ENCODE assay signal across 8 cellular contexts in genomic region chr10:71769279-71769823, GRCh38. TPM values are rescaled to one million over a fixed set of nuclear protein-coding genes. Genes with fewer than 3 reads are reported as not detected.
DNase-seq lines count a peak whose midpoint lies in the region; ATAC-seq, FAIRE-seq and TF ChIP-seq lines count a peak whose summit lies in the region.

No MANE protein-coding gene starts in this region.

- no peak for TF ChIP-seq EP300 in K562 (IDR thresholded peaks at IDR 0.05; ENCODE audit: low read length)

- intact Hi-C loops in K562 (cut with micrococcal nuclease): no loop called here

- H3K27me3 ChIP-seq in K562 (ENCODE audit: control insufficient read depth in 2 of 2, insufficient read depth in 2 of 2, low read length in 2 of 2) (no peaks in the 10 kb centered on the region), neutrophil (no peaks in the 10 kb centered on the region)

- WGBS in K562 (ENCODE audit: insufficient coverage, low coverage, missing lambda C conversion rate): 44% methylated on average over 5 of the region's 5 CpGs

- CTCF ChIA-PET in K562 (lab: Yijun Ruan, JAX; ENCODE audit: low intra/inter-chr PET ratio): no interaction called here

- peak overlapping the region; percentile 19; the same call in 1 of the 2 replicates for H3K4me2 ChIP-seq in K562 (ENCODE audit: insufficient read depth, low read length)

- no peaks in the 10 kb centered on the region for H3K9me1 ChIP-seq in K562 (ENCODE audit: control insufficient read depth, insufficient read depth, low read length)

- H3K27ac ChIP-seq in K562 (ENCODE audit: extremely low read depth, low read depth, low read length) (peak overlapping the region; percentile 35; the same call in 1 of the 3 replicates), neutrophil (peak overlapping the region; percentile 99)

- no peaks in the 10 kb centered on the region for H3K9me3 ChIP-seq in K562 (replicated peaks; ENCODE audit: control insufficient read depth, insufficient read depth, low read depth, low read length)
- no peaks in the 10 kb centered on the region for H3K9me3 ChIP-seq in neutrophil

- no peak overlapping the region for H3K9ac ChIP-seq in K562 (ENCODE audit: insufficient read depth in 1 of 2, low read depth in 2 of 2, low read length in 2 of 2)

- no peak for TF ChIP-seq CTCF in K562 (IDR thresholded peaks at IDR 0.05 in 2 of 3, conservative IDR thresholded peaks at IDR 0.05 in 1 of 3; ENCODE audit: insufficient read depth in 2 of 3, low read depth in 1 of 3, low read length in 3 of 3)
- no peak for TF ChIP-seq CTCF in neutrophil (IDR thresholded peaks at IDR 0.05)

- ATAC-seq in activated CD4-positive, CD25-positive, alpha-beta regulatory T cell treated with anti-CD3 and anti-CD28 coated beads, Interleukin-2, amount 50 U/mL, for 24 hours: peak; percentile 29 to 37
- peak; percentile 14 for ATAC-seq in HG03442 (IDR thresholded peaks at IDR 0.05; ENCODE audit: unreplicated experiment)
- no peak for ATAC-seq in K562

- POLR2A ChIA-PET in K562 (lab: Yijun Ruan, JAX): interaction anchor here (0.6 to 1.6 kb wide), 7 partner anchors 12 to 501 kb away, joined by 3 to 7 read pairs (median 3); no protein-coding TSS in a partner anchor

- H3K36me3 ChIP-seq in K562 (ENCODE audit: control insufficient read depth, insufficient read depth, low read length) (no peaks in the 10 kb centered on the region), neutrophil (peaks cover 85% of the 10 kb centered on the region)

- no peak for TF ChIP-seq POLR2A in K562 (conservative IDR thresholded peaks at IDR 0.05)

- DNase-seq in activated CD4-positive, CD25-positive, alpha-beta regulatory T cell (lab: John Stamatoyannopoulos, UW): no peak
- DNase-seq in K562 (ENCODE audit: extremely low read depth in 1 of 4, low spot score in 3 of 4): no peak
- no peak for DNase-seq in NCI-H524 treated with DMSO at 0.1 percent for 48 hours (lab: John Stamatoyannopoulos, UW)
- no peak for DNase-seq in NCI-H1417 treated with DMSO at 0.1 percent for 48 hours (lab: John Stamatoyannopoulos, UW)
- no peak for DNase-seq in DMS153 treated with DMSO at 0.1 percent for 48 hours (lab: John Stamatoyannopoulos, UW; ENCODE audit: unreplicated experiment)

- H3K4me3 ChIP-seq in K562: no peak overlapping the region
- H3K4me3 ChIP-seq in neutrophil (ENCODE audit: low read depth in 1 of 2, low read length in 1 of 2): peak overlapping the region; percentile 99 to 100

- peaks cover 3% of the 10 kb centered on the region; the same call in 1 of the 2 replicates for H4K20me1 ChIP-seq in K562 (replicated peaks; ENCODE audit: control insufficient read depth, insufficient read depth, low read length)

- H3K79me2 ChIP-seq in K562 (ENCODE audit: control insufficient read depth, insufficient read depth, low read length): no peaks in the 10 kb centered on the region; the same call in 2 of the 3 replicates

- H2AFZ ChIP-seq in K562 (ENCODE audit: low read depth, low read length): peak overlapping the region; percentile 28

- no TSS peak for BruUV-seq in K562 (replicated peaks; lab: Mats Ljungman, UMichigan)

- no peak for TF ChIP-seq RAD21 in K562 (CRISPR knock-in tag; conservative IDR thresholded peaks at IDR 0.05 in 1 of 2, IDR thresholded peaks at IDR 0.05 in 1 of 2)

- in situ Hi-C loops in K562 (cut with MboI): no loop called here

- H3K4me1 ChIP-seq in K562 (replicated peaks in 1 of 2; ENCODE audit: control insufficient read depth in 2 of 2, insufficient read depth in 2 of 2, low read length in 2 of 2) (peaks cover 41 to 52% of the 10 kb centered on the region in 2 experiments), neutrophil (ENCODE audit: control insufficient read depth in 1 of 2, insufficient read depth in 1 of 2, low read depth in 1 of 2, low read length in 1 of 2) (peaks cover 74 to 87% of the 10 kb centered on the region in 2 experiments)

- FAIRE-seq in K562 (lab: Jason Lieb, UNC): no peak

TF ChIP-seq in K562, 482 proteins besides CTCF, POLR2A, EP300 and RAD21:
- no peak for TF ChIP-seq ZNF584 (CRISPR knock-in tag; IDR thresholded peaks at IDR 0.05; ENCODE audit: low read depth)
- TF ChIP-seq MNT (conservative IDR thresholded peaks at IDR 0.05): 0 out of 4 replicates have a peak, but pooled peaks of 1 of the 2 experiments have one; percentile 16
- TF ChIP-seq GATA2 (CRISPR knock-in tag; IDR thresholded peaks at IDR 0.05): 0 out of 2 replicates have a peak, but pooled peaks have one; percentile 49
- peak in 1 of 2 experiments; percentile 87; a peak in 1 of 4 replicates for TF ChIP-seq SRF (CRISPR knock-in tag; IDR thresholded peaks at IDR 0.05)
- no peak for TF ChIP-seq ZNF146 (CRISPR knock-in tag; IDR thresholded peaks at IDR 0.05; ENCODE audit: unreplicated experiment)
- TF ChIP-seq SPI1 (IDR thresholded peaks at IDR 0.05; ENCODE audit: borderline replicate concordance, low read depth, low read length): peak; percentile 77; the same call in 1 of the 2 replicates
- TF ChIP-seq HSF4 (CRISPR knock-in tag; IDR thresholded peaks at IDR 0.05; ENCODE audit: borderline replicate concordance): 0 out of 2 replicates have a peak, but pooled peaks have one; percentile 23
- TF ChIP-seq ATF1 (CRISPR knock-in tag; IDR thresholded peaks at IDR 0.05): no peak
- 0 out of 2 replicates have a peak, but pooled peaks have one; percentile 24 for TF ChIP-seq ATF1 (tag; IDR thresholded peaks at IDR 0.05)
- peak; percentile 50; the same call in 1 of the 2 replicates for TF ChIP-seq GTF2E2 (tag; IDR thresholded peaks at IDR 0.05)
- no peak for TF ChIP-seq TAF7 (tag; IDR thresholded peaks at IDR 0.05)
- TF ChIP-seq L3MBTL2 (IDR thresholded peaks at IDR 0.05): peak; percentile 12; the same call in 1 of the 2 replicates
- 0 out of 2 replicates have a peak, but pooled peaks have one; percentile 46 for TF ChIP-seq GTF2A2 (tag; IDR thresholded peaks at IDR 0.05)
- TF ChIP-seq ZNF12 (CRISPR knock-in tag; IDR thresholded peaks at IDR 0.05): no peak
- TF ChIP-seq EHMT2 (IDR thresholded peaks at IDR 0.05): 0 out of 2 replicates have a peak, but pooled peaks have one; percentile 49
- TF ChIP-seq ZNF436 (CRISPR knock-in tag; IDR thresholded peaks at IDR 0.05): no peak

RNA-seq across cellular contexts. Expression of gene VSIR, which starts 4.0 kb away (rescaled TPM):
- total RNA-seq in K562 (2011; cell fraction: chromatin; rRNA removed; ENCODE audit: low replicate concordance): 4.2 and 14.4 TPM in 2 replicates
- total RNA-seq in K562 (2011; cell fraction: nucleolus; rRNA removed): 9.6 and 14.8 TPM in 2 replicates
- 9.2 and 10.6 TPM in 2 replicates for total RNA-seq in K562 (2011; cell fraction: nucleoplasm; rRNA removed)
- total RNA-seq in K562 (2014; rRNA removed): 12.7 and 13.1 TPM in 2 replicates
- 2.4 and 3.0 TPM in 2 replicates for total RNA-seq in K562 (2014; rRNA removed; fragmentation: Illumina TruSeq; extraction: Trizol)
- total RNA-seq in K562 (2015; rRNA removed; fragmentation: Illumina TruSeq; extraction: Trizol): 20.1 and 20.5 TPM in 2 replicates
- 15.2 and 15.7 TPM in 2 replicates for total RNA-seq in K562 (2021)
- polyA plus RNA-seq in K562 (2011; rRNA removed): 6.3 and 7.9 TPM in 2 replicates
- 4.8 and 19.8 TPM in 2 replicates for polyA plus RNA-seq in K562 (2011; cell fraction: cytosol; rRNA removed)
- polyA plus RNA-seq in K562 (2011; cell fraction: nucleus; rRNA removed): 7.5 and 24.7 TPM in 2 replicates
- polyA plus RNA-seq in K562 (2012): 17.5 and 209 TPM in 2 replicates
- 12.1 and 15.1 TPM in 2 replicates for polyA plus RNA-seq in K562 (2014; fragmentation: Illumina TruSeq; extraction: Trizol)
- polyA plus RNA-seq in K562 (2014; fragmentation: Nextera tagmentation; extraction: Ambion mirVana): under 1 TPM; 0.14 to 0.41 TPM
- 9.3 and 12.6 TPM in 2 replicates for polyA plus RNA-seq in K562 (2014; rRNA removed)
- polyA minus RNA-seq in K562 (2011; rRNA and poly(A)+ RNA removed): 2.1 and 6.2 TPM in 2 replicates
- polyA minus RNA-seq in K562 (2011; cell fraction: cytosol; rRNA and poly(A)+ RNA removed): 4.9 and 8.1 TPM in 2 replicates
- 6.1 and 8.9 TPM in 2 replicates for polyA minus RNA-seq in K562 (2011; cell fraction: nucleus; rRNA and poly(A)+ RNA removed)

RNA-seq across cellular contexts. Expression of gene C10orf105, which starts 49.8 kb away (rescaled TPM):
- total RNA-seq in K562 (2011; cell fraction: chromatin; rRNA removed; ENCODE audit: low replicate concordance): 0.09 TPM in 1 of 2 replicates, not detected in the other
- 0.17 TPM in 1 of 2 replicates, not detected in the other for total RNA-seq in K562 (2011; cell fraction: nucleolus; rRNA removed)
- total RNA-seq in K562 (2011; cell fraction: nucleoplasm; rRNA removed): not detected in 2 replicates
- total RNA-seq in K562 (2014; rRNA removed): not detected in 2 replicates
- total RNA-seq in K562 (2014; rRNA removed; fragmentation: Illumina TruSeq; extraction: Trizol): 0.03 and 0.04 TPM in 2 replicates
- total RNA-seq in K562 (2015; rRNA removed; fragmentation: Illumina TruSeq; extraction: Trizol): 0.15 and 0.25 TPM in 2 replicates
- total RNA-seq in K562 (2021): 0.09 TPM in 2 replicates
- 0.04 TPM in 2 replicates for polyA plus RNA-seq in K562 (2011; rRNA removed)
- 0.01 and 0.12 TPM in 2 replicates for polyA plus RNA-seq in K562 (2011; cell fraction: cytosol; rRNA removed)
- 0.10 TPM in 1 of 2 replicates, not detected in the other for polyA plus RNA-seq in K562 (2011; cell fraction: nucleus; rRNA removed)
- 0.40 and 0.58 TPM in 2 replicates for polyA plus RNA-seq in K562 (2012)
- 0.03 and 0.07 TPM in 2 replicates for polyA plus RNA-seq in K562 (2014; fragmentation: Illumina TruSeq; extraction: Trizol)
- polyA plus RNA-seq in K562 (2014; fragmentation: Nextera tagmentation; extraction: Ambion mirVana): not detected
- 0.04 and 0.11 TPM in 2 replicates for polyA plus RNA-seq in K562 (2014; rRNA removed)
- polyA minus RNA-seq in K562 (2011; rRNA and poly(A)+ RNA removed): 0.18 TPM in 1 of 2 replicates, not detected in the other
- 0.19 TPM in 1 of 2 replicates, not detected in the other for polyA minus RNA-seq in K562 (2011; cell fraction: cytosol; rRNA and poly(A)+ RNA removed)
- under 0.01 and 0.11 TPM in 2 replicates for polyA minus RNA-seq in K562 (2011; cell fraction: nucleus; rRNA and poly(A)+ RNA removed)
